Comparison of ENCODE assay signal across 20 cellular contexts in genomic region chr20:2295286-2295685, GRCh38. TPM values are rescaled to one million over a fixed set of nuclear protein-coding genes. Genes with fewer than 3 reads are reported as not detected.
DNase-seq lines count a peak whose midpoint lies in the region; ATAC-seq, FAIRE-seq and TF ChIP-seq lines count a peak whose summit lies in the region.
"Had no signal": no experiment of that assay in that cellular context is flagged by ENCODE, and none has a peak within 500 bp of the region (broad histone marks: within the 10 kb centered on the region; RNA-seq: fewer than 3 reads in every experiment).

No MANE protein-coding gene starts in this region.

- H4K20me1 ChIP-seq in OCI-LY3 (ENCODE audit: insufficient read depth, low read length) (no peaks in the 10 kb centered on the region), K562 (replicated peaks; ENCODE audit: control insufficient read depth, insufficient read depth, low read length) (no peaks in the 10 kb centered on the region)

- no peak for TF ChIP-seq RAD21 in K562 (CRISPR knock-in tag; conservative IDR thresholded peaks at IDR 0.05 in 1 of 2, IDR thresholded peaks at IDR 0.05 in 1 of 2)

- H3K27ac ChIP-seq in OCI-LY3 (ENCODE audit: low read length) (peak overlapping the region; percentile 8; the same call in 1 of the 2 replicates), K562 (ENCODE audit: extremely low read depth, low read depth, low read length) (no peak overlapping the region), neutrophil (peak overlapping the region; percentile 99)
- H3K27ac ChIP-seq: C4-2B had no signal

- no peaks in the 10 kb centered on the region for H3K9me3 Mint-ChIP-seq in activated naive CD4-positive, alpha-beta T cell treated with anti-CD3 and anti-CD28 coated beads, Interleukin-2, amount 50 U/mL, for 72 hours
- H3K9me3 Mint-ChIP-seq: CD4-positive, CD25-positive, alpha-beta regulatory T cell; CD8-positive, alpha-beta T cell; GM23338 had no signal

- no peaks in the 10 kb centered on the region for H3K36me3 Mint-ChIP-seq in activated naive CD4-positive, alpha-beta T cell treated with anti-CD3 and anti-CD28 coated beads, Interleukin-2, amount 50 U/mL, for 72 hours
- H3K36me3 Mint-ChIP-seq: CD4-positive, CD25-positive, alpha-beta regulatory T cell; CD8-positive, alpha-beta T cell had no signal

- in situ Hi-C loops in K562 (cut with MboI) = no loop called here

- no peaks in the 10 kb centered on the region for H3K9me1 ChIP-seq in K562 (ENCODE audit: control insufficient read depth, insufficient read depth, low read length)

- H3K36me3 ChIP-seq in OCI-LY3 (replicated peaks; ENCODE audit: low read depth, low read length) (no peaks in the 10 kb centered on the region), K562 (ENCODE audit: control insufficient read depth, insufficient read depth, low read length) (no peaks in the 10 kb centered on the region), neutrophil (no peaks in the 10 kb centered on the region)
- H3K36me3 ChIP-seq: HAP-1 had no signal

- POLR2A ChIA-PET in K562 (lab: Yijun Ruan, JAX) = no interaction called here

- no TSS peak for BruUV-seq in K562 (replicated peaks; lab: Mats Ljungman, UMichigan)

- CTCF ChIA-PET in K562 (lab: Yijun Ruan, JAX; ENCODE audit: low intra/inter-chr PET ratio) = no interaction called here

- H2AFZ ChIP-seq in OCI-LY3 (ENCODE audit: low read depth, low read length) = peak overlapping the region; percentile 24; the same call in 1 of the 2 replicates
- no peak overlapping the region for H2AFZ ChIP-seq in K562 (ENCODE audit: low read depth, low read length)

- H3K79me2 ChIP-seq in OCI-LY3 (ENCODE audit: low read length) = no peaks in the 10 kb centered on the region
- H3K79me2 ChIP-seq in K562 (ENCODE audit: control insufficient read depth, insufficient read depth, low read length) = no peaks in the 10 kb centered on the region

- no peak for FAIRE-seq in K562 (lab: Jason Lieb, UNC)
- FAIRE-seq: G401.6, GM19239, H54 had no signal

- H3K9ac ChIP-seq in OCI-LY3 (ENCODE audit: low read length) = no peak overlapping the region
- H3K9ac ChIP-seq in K562 (ENCODE audit: insufficient read depth in 1 of 2, low read depth in 2 of 2, low read length in 2 of 2) = no peak overlapping the region

- H3K27me3 ChIP-seq in OCI-LY3 (ENCODE audit: low read depth, low read length) = no peaks in the 10 kb centered on the region
- peaks cover 0 to 3% of the 10 kb centered on the region in 2 experiments; a peak in 1 of 5 replicates for H3K27me3 ChIP-seq in K562 (ENCODE audit: control insufficient read depth in 2 of 2, insufficient read depth in 2 of 2, low read length in 2 of 2)
- no peaks in the 10 kb centered on the region for H3K27me3 ChIP-seq in neutrophil

- H3K9me3 ChIP-seq in OCI-LY3 (ENCODE audit: insufficient read depth, low read length) = no peaks in the 10 kb centered on the region
- H3K9me3 ChIP-seq in K562 (replicated peaks; ENCODE audit: control insufficient read depth, insufficient read depth, low read depth, low read length) = no peaks in the 10 kb centered on the region
- no peaks in the 10 kb centered on the region for H3K9me3 ChIP-seq in neutrophil
- H3K9me3 ChIP-seq: Caco-2, HAP-1 had no signal

- DNase-seq in K562 (ENCODE audit: extremely low read depth in 1 of 4, low spot score in 3 of 4) (no peak), mesenteric fat pad (ENCODE audit: low spot score) (peak; percentile 41), ecto neural progenitor cell (ENCODE audit: low spot score) (no peak)
- no peak for DNase-seq in activated naive CD4-positive, alpha-beta T cell treated with anti-CD3 and anti-CD28 coated beads, Interleukin-2, amount 50 U/mL, for 72 hours (ENCODE audit: low spot score in 2 of 2)
- DNase-seq: Caco-2; CD4-positive, CD25-positive, alpha-beta regulatory T cell; CD8-positive, alpha-beta T cell; DMS153; DND-41 had no signal

- ATAC-seq in K562 (no peak), HG03045 (IDR thresholded peaks at IDR 0.05; ENCODE audit: unreplicated experiment) (no peak), GM21390 (IDR thresholded peaks at IDR 0.05; ENCODE audit: unreplicated experiment) (no peak)
- no peak for ATAC-seq in activated naive CD4-positive, alpha-beta T cell treated with anti-CD3 and anti-CD28 coated beads, Interleukin-2, amount 50 U/mL, for 72 hours
- ATAC-seq: CD8-positive, alpha-beta T cell had no signal

- H3K4me1 ChIP-seq in OCI-LY3 (ENCODE audit: low read length) (peaks cover 62% of the 10 kb centered on the region), K562 (replicated peaks in 1 of 2; ENCODE audit: control insufficient read depth in 2 of 2, insufficient read depth in 2 of 2, low read length in 2 of 2) (peaks cover 0 to 2% of the 10 kb centered on the region in 2 experiments; a peak in 3 of 5 replicates), neutrophil (ENCODE audit: control insufficient read depth in 1 of 2, insufficient read depth in 1 of 2, low read depth in 1 of 2, low read length in 1 of 2) (peaks cover 92 to 94% of the 10 kb centered on the region in 2 experiments)
- H3K4me1 ChIP-seq: HAP-1 had no signal

- H3K27ac Mint-ChIP-seq in activated naive CD4-positive, alpha-beta T cell treated with anti-CD3 and anti-CD28 coated beads, Interleukin-2, amount 50 U/mL, for 72 hours = no peak overlapping the region
- H3K27ac Mint-ChIP-seq: CD4-positive, CD25-positive, alpha-beta regulatory T cell; CD8-positive, alpha-beta T cell had no signal

- no peak for TF ChIP-seq POLR2A in K562 (conservative IDR thresholded peaks at IDR 0.05)

- intact Hi-C loops in K562 (cut with micrococcal nuclease) = no loop called here

- H3K4me2 ChIP-seq in OCI-LY3 (ENCODE audit: low read length) (peak overlapping the region; percentile 15; the same call in 1 of the 2 replicates), K562 (ENCODE audit: insufficient read depth, low read length) (no peak overlapping the region)

- H3K4me3 ChIP-seq in OCI-LY3 (ENCODE audit: low read length) = no peak overlapping the region
- no peak overlapping the region for H3K4me3 ChIP-seq in K562
- no peak overlapping the region for H3K4me3 ChIP-seq in neutrophil (ENCODE audit: low read depth in 1 of 2, low read length in 1 of 2)
- H3K4me3 ChIP-seq: GM23338, HAP-1 had no signal

- TF ChIP-seq EP300 in K562 (IDR thresholded peaks at IDR 0.05; ENCODE audit: low read length) = no peak

- WGBS in K562 (ENCODE audit: insufficient coverage, low coverage, missing lambda C conversion rate) = 25% methylated on average over 7 of the region's 7 CpGs

- TF ChIP-seq CTCF in OCI-LY3 (IDR thresholded peaks at IDR 0.05; ENCODE audit: low read depth, low read length) (no peak), K562 (IDR thresholded peaks at IDR 0.05 in 2 of 3, conservative IDR thresholded peaks at IDR 0.05 in 1 of 3; ENCODE audit: insufficient read depth in 2 of 3, low read depth in 1 of 3, low read length in 3 of 3) (no peak), neutrophil (IDR thresholded peaks at IDR 0.05) (no peak)

TF ChIP-seq in K562, 482 proteins besides CTCF, POLR2A, EP300 and RAD21 (continues in another document):
- no peak for TF ChIP-seq PHB2 (IDR thresholded peaks at IDR 0.05; ENCODE audit: low read depth)
- TF ChIP-seq ZBTB43 (CRISPR knock-in tag; IDR thresholded peaks at IDR 0.05) = no peak
- no peak for TF ChIP-seq MEF2A (IDR thresholded peaks at IDR 0.05; ENCODE audit: control insufficient read depth, low read depth, low read length)

RNA-seq across cellular contexts. Expression of gene TGM3, which starts 0.5 kb away (rescaled TPM):
- total RNA-seq in K562 (2011; cell fraction: chromatin; rRNA removed; ENCODE audit: low replicate concordance) = not detected in 2 replicates
- total RNA-seq in K562 (2011; cell fraction: nucleolus; rRNA removed) = not detected in 2 replicates
- total RNA-seq in K562 (2011; cell fraction: nucleoplasm; rRNA removed) = not detected in 2 replicates
- total RNA-seq in K562 (2014; rRNA removed) = not detected in 2 replicates
- total RNA-seq in K562 (2014; rRNA removed; fragmentation: Illumina TruSeq; extraction: Trizol) = not detected in 2 replicates
- not detected in 2 replicates for total RNA-seq in K562 (2015; rRNA removed; fragmentation: Illumina TruSeq; extraction: Trizol)
- not detected in 2 replicates for total RNA-seq in K562 (2021)
- not detected in 2 replicates for polyA plus RNA-seq in K562 (2011; rRNA removed)
- 0.03 TPM in 1 of 2 replicates, not detected in the other for polyA plus RNA-seq in K562 (2011; cell fraction: cytosol; rRNA removed)
- not detected in 2 replicates for polyA plus RNA-seq in K562 (2011; cell fraction: nucleus; rRNA removed)
- polyA plus RNA-seq in K562 (2012) = 0.07 TPM in 1 of 2 replicates, not detected in the other
- polyA plus RNA-seq in K562 (2014; fragmentation: Illumina TruSeq; extraction: Trizol) = not detected in 2 replicates
- not detected for polyA plus RNA-seq in K562 (2014; fragmentation: Nextera tagmentation; extraction: Ambion mirVana)
- not detected in 2 replicates for polyA plus RNA-seq in K562 (2014; rRNA removed)
- polyA minus RNA-seq in K562 (2011; rRNA and poly(A)+ RNA removed) = not detected in 2 replicates
- polyA minus RNA-seq in K562 (2011; cell fraction: cytosol; rRNA and poly(A)+ RNA removed) = not detected in 2 replicates
- not detected in 2 replicates for polyA minus RNA-seq in K562 (2011; cell fraction: nucleus; rRNA and poly(A)+ RNA removed)
- not detected for total RNA-seq in mesenteric fat pad
- under 1 TPM in 1 of 2 donors, not detected in 1; 0.16 TPM for total RNA-seq in activated naive CD4-positive, alpha-beta T cell treated with anti-CD3 and anti-CD28 coated beads, Interleukin-2, amount 50 U/mL, for 72 hours
- total RNA-seq: CD4-positive, CD25-positive, alpha-beta regulatory T cell; CD8-positive, alpha-beta T cell; GM23338 had no signal
- polyA plus RNA-seq: BJ; CD4-positive, CD25-positive, alpha-beta regulatory T cell had no signal
